ENCODE assay signal across 16 cellular contexts in genomic region chr17:35865412-35866355, GRCh38. TPM values are rescaled to one million over a fixed set of nuclear protein-coding genes. Genes with fewer than 3 reads are reported as not detected.
DNase-seq lines count a peak whose midpoint lies in the region; ATAC-seq and TF ChIP-seq lines count a peak whose summit lies in the region.
"Had no signal": no experiment of that assay in that cellular context is flagged by ENCODE, and none has a peak within 500 bp of the region (broad histone marks: within the 10 kb centered on the region; RNA-seq: fewer than 3 reads in every experiment).

No MANE protein-coding gene starts in this region.

- no peak for TF ChIP-seq CTCF in adrenal gland (IDR thresholded peaks at IDR 0.05)

- H3K27me3 Mint-ChIP-seq in immature natural killer cell (ENCODE audit: low read depth in 3 of 3): peaks cover 0 to 1% (median 0%) of the 10 kb centered on the region in 3 donors

- H3K27ac ChIP-seq in adrenal gland: peak overlapping the region; percentile 33 to 87 (median 62)
- H3K27ac ChIP-seq: gastrocnemius medialis, upper lobe of left lung had no signal

- H3K4me1 ChIP-seq in adrenal gland (replicated peaks in 1 of 2): peaks cover 5 to 14% of the 10 kb centered on the region in 2 donors
- H3K4me1 ChIP-seq: gastrocnemius medialis had no signal

- H3K36me3 Mint-ChIP-seq in immature natural killer cell: peaks cover 11 to 44% (median 34%) of the 10 kb centered on the region in 3 donors

- no peaks in the 10 kb centered on the region for H3K9me3 Mint-ChIP-seq in immature natural killer cell

- no peak overlapping the region for H3K4me3 ChIP-seq in adrenal gland
- H3K4me3 ChIP-seq: gastrocnemius medialis, upper lobe of left lung had no signal

- no peak for TF ChIP-seq POLR2A in adrenal gland (IDR thresholded peaks at IDR 0.05)

- H3K9me3 ChIP-seq in adrenal gland (replicated peaks in 1 of 3): no peaks in the 10 kb centered on the region
- H3K9me3 ChIP-seq: gastrocnemius medialis, upper lobe of left lung had no signal

- H3K27ac Mint-ChIP-seq in immature natural killer cell: peak overlapping the region; percentile 2 to 77 (median 51)

- H3K27me3 ChIP-seq in adrenal gland: no peaks in the 10 kb centered on the region
- H3K27me3 ChIP-seq: gastrocnemius medialis, upper lobe of left lung had no signal

- 43 to 55% (median 48%) methylated on average over 3 of the region's 3 CpGs for WGBS in adrenal gland, 4 donors

- H3K36me3 ChIP-seq in adrenal gland (replicated peaks in 1 of 2): no peaks in the 10 kb centered on the region
- H3K36me3 ChIP-seq: gastrocnemius medialis, upper lobe of left lung had no signal

- intact Hi-C loops in adrenal gland (cut with DNase I): no loop called here

- H3K4me3 Mint-ChIP-seq in immature natural killer cell: peak overlapping the region in 4 of 5 donors; percentile 8 to 36 (median 24)

- H3K4me1 Mint-ChIP-seq in immature natural killer cell: peaks cover 27 to 61% of the 10 kb centered on the region in 2 donors

- no peak for ATAC-seq in HG03196 (IDR thresholded peaks at IDR 0.05; ENCODE audit: unreplicated experiment)
- ATAC-seq: gastrocnemius medialis had no signal

- DNase-seq in NCI-H1105 treated with DMSO at 0.1 percent for 48 hours (lab: John Stamatoyannopoulos, UW) (peak; percentile 4), NCI-H1105 (lab: John Stamatoyannopoulos, UW) (no peak), HCEC 1CT (peak; percentile 58), adrenal gland (no peak), immature natural killer cell (no peak), NCI-H82 (lab: John Stamatoyannopoulos, UW) (no peak)
- no peak for DNase-seq in effector CD8-positive, alpha-beta T cell (lab: John Stamatoyannopoulos, UW)
- DNase-seq: gastrocnemius medialis, Kasumi-1, kidney glomerular epithelial cell, NCI-H2227 treated with DMSO at 0.1 percent for 48 hours, RPMI8226 had no signal

RNA-seq across cellular contexts. Expression of gene HEATR9, which starts 3.0 kb away (rescaled TPM):
- total RNA-seq in adrenal gland: not detected
- polyA plus RNA-seq in adrenal gland: under 1 TPM; 0.03 to 0.32 (median 0.13) TPM
- under 1 TPM in 2 of 3 donors, not detected in 1; 0.11 to 0.19 TPM for polyA plus RNA-seq in immature natural killer cell
- total RNA-seq: gastrocnemius medialis, skeletal muscle tissue had no signal
- polyA plus RNA-seq: neural cell had no signal

RNA-seq across cellular contexts. Expression of gene CCL5, which starts 14.5 kb away (rescaled TPM):
- total RNA-seq in adrenal gland: 10 to 100 TPM in 2 of 8 donors, 1 to 10 TPM in 6; 1.8 to 10.7 (median 4.3) TPM
- polyA plus RNA-seq in adrenal gland (1 to 10 TPM; 5.4 to 8.8 (median 7.6) TPM), immature natural killer cell (1,000 to 10,000 TPM; 1,095 to 2,255 (median 1,960) TPM)
- polyA plus RNA-seq: neural cell had no signal

RNA-seq across cellular contexts. Expression of gene TAF15, which starts 56.4 kb away (rescaled TPM):
- total RNA-seq in adrenal gland: 100 to 1,000 TPM in 4 of 8 donors, 10 to 100 TPM in 4; 27.8 to 153 (median 103) TPM
- polyA plus RNA-seq in adrenal gland: 100 to 1,000 TPM; 143 to 213 (median 199) TPM
- 10 to 100 TPM in 2 of 3 donors, 1 to 10 TPM in 1; 9.4 to 35.5 (median 10.3) TPM for polyA plus RNA-seq in immature natural killer cell

Comparison
In these comparisons a context has a peak if more than half of its experiments do, and no peak if none do; other contexts are left out.
1. DNase-seq: peak in NCI-H1105 treated with DMSO at 0.1 percent for 48 hours (single experiment) and HCEC 1CT (single experiment); none in NCI-H1105 (single experiment), adrenal gland (0 of 7), immature natural killer cell (0 of 3), NCI-H82 (single experiment) and effector CD8-positive, alpha-beta T cell (single experiment).
2. RNA of gene CCL5, which starts 14.5 kb away (polyA plus RNA-seq): 1,095 to 2,255 TPM in immature natural killer cell; 5.4 to 8.8 TPM in adrenal gland; every median in the first group is over 100 times any median in the second.